In the genomic region with DNA sequence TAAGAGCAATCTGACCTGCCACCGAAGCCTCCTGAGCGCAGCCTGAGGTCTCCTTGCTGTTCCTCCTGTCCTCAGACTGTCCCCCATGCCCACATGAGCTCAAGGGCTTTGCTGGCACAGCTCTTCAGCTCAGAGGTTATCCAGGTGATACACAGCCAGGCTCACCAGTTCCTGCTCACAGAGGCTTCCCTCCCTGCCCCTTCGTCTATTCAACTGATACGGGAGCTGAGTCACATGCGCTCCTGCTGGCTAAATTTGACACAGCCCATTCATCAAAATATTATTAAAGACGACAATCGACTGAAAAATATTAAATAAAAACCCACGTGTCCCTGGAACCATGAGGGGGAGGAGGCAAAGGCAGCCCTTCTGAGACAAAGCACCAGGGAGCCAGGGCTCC, we compare ENCODE assay signal across 17 cellular contexts. TPM values are rescaled to one million over a fixed set of nuclear protein-coding genes. Genes with fewer than 3 reads are reported as not detected.
DNase-seq lines count a peak whose midpoint lies in the region; ATAC-seq, FAIRE-seq and TF ChIP-seq lines count a peak whose summit lies in the region.
"Had no signal": no experiment of that assay in that cellular context is flagged by ENCODE, and none has a peak within 500 bp of the region (broad histone marks: within the 10 kb centered on the region; RNA-seq: fewer than 3 reads in every experiment).

No MANE protein-coding gene starts in this region.

- no peak overlapping the region for H3K4me3 Mint-ChIP-seq in T-helper 17 cell

- no peaks in the 10 kb centered on the region for H3K9me2 ChIP-seq in GM23248 (ENCODE audit: insufficient read depth)

- peak overlapping the region; percentile 42 for H3K4me2 ChIP-seq in GM23248 (ENCODE audit: unreplicated experiment)

- no peak for TF ChIP-seq EP300 in esophagus muscularis mucosa (IDR thresholded peaks at IDR 0.05)

- H3K79me2 ChIP-seq in GM23248 (ENCODE audit: insufficient read depth) = peaks cover 81% of the 10 kb centered on the region

- no peak overlapping the region for H3K4me3 ChIP-seq in GM23248
- no peak overlapping the region for H3K4me3 ChIP-seq in esophagus muscularis mucosa

- TF ChIP-seq CTCF in esophagus muscularis mucosa (IDR thresholded peaks at IDR 0.05) = peak in 1 of 3 experiments; percentile 5

- no peak for ATAC-seq in T-helper 17 cell

- H3K27me3 ChIP-seq in GM23248 (replicated peaks; ENCODE audit: insufficient read depth) = no peaks in the 10 kb centered on the region
- no peaks in the 10 kb centered on the region for H3K27me3 ChIP-seq in esophagus muscularis mucosa

- peak overlapping the region; percentile 69 for H3K9ac ChIP-seq in GM23248

- H3F3A ChIP-seq in GM23248 (ENCODE audit: insufficient read depth) = peaks cover 24% of the 10 kb centered on the region

- no peaks in the 10 kb centered on the region for H3K9me3 ChIP-seq in GM23248 (ENCODE audit: low read depth)
- H3K9me3 ChIP-seq in T-helper 17 cell (ENCODE audit: control insufficient read depth, low read length, poor library complexity, severe bottlenecking) = no peaks in the 10 kb centered on the region
- H3K9me3 ChIP-seq in esophagus muscularis mucosa = no peaks in the 10 kb centered on the region

- H3K4me1 Mint-ChIP-seq in T-helper 17 cell = peaks cover 29% of the 10 kb centered on the region

- H3K36me3 ChIP-seq in GM23248 (ENCODE audit: low read depth) (no peaks in the 10 kb centered on the region), esophagus muscularis mucosa (peaks cover 0 to 26% (median 7%) of the 10 kb centered on the region in 4 donors)

- H3K36me3 Mint-ChIP-seq in T-helper 17 cell (ENCODE audit: low read depth) = no peaks in the 10 kb centered on the region

- H3K4me1 ChIP-seq in GM23248 (ENCODE audit: insufficient read depth) (peaks cover 26% of the 10 kb centered on the region), esophagus muscularis mucosa (peaks cover 90 to 95% (median 92%) of the 10 kb centered on the region in 4 donors)

- H4K20me1 ChIP-seq in GM23248 (ENCODE audit: insufficient read depth) = peaks cover 32% of the 10 kb centered on the region; the same call in 1 of the 2 replicates

- intact Hi-C loops in esophagus muscularis mucosa (cut with DNase I) = no loop called here

- H2AFZ ChIP-seq in GM23248 = no peak overlapping the region

- H3K27ac ChIP-seq in GM23248 (peak overlapping the region; percentile 88), esophagus muscularis mucosa (replicated peaks in 1 of 4) (peak overlapping the region; percentile 50 to 81 (median 64))
- H3K27ac ChIP-seq: C4-2B had no signal

- TF ChIP-seq POLR2A in esophagus muscularis mucosa (IDR thresholded peaks at IDR 0.05; ENCODE audit: low read depth) (no peak), GM12892 (IDR thresholded peaks at IDR 0.05; ENCODE audit: low read depth, low read length) (no peak)

- FAIRE-seq in GM12892 (lab: Jason Lieb, UNC) (no peak), RCC 7860 (lab: Jason Lieb, UNC) (no peak)
- FAIRE-seq: endometrium, G401.6, TTC549 had no signal

- DNase-seq in GM23248 (peak; percentile 48), T-helper 17 cell (no peak), esophagus muscularis mucosa (ENCODE audit: extremely low spot score) (no peak), putamen (ENCODE audit: low spot score) (peak; percentile 47), DMS153 treated with DMSO at 0.1 percent for 48 hours (lab: John Stamatoyannopoulos, UW; ENCODE audit: unreplicated experiment) (no peak), GM12892 (ENCODE audit: insufficient read length) (no peak), RCC 7860 (ENCODE audit: low spot score) (no peak), NCI-H2196 treated with DMSO at 0.1 percent for 48 hours (lab: John Stamatoyannopoulos, UW; ENCODE audit: unreplicated experiment) (no peak)
- DNase-seq: mesendoderm, NCI-H1436, NCI-H69 had no signal

- peak overlapping the region; percentile 84 for H3K27ac Mint-ChIP-seq in T-helper 17 cell

- in situ Hi-C loops in GM23248 (cut with MboI) = no loop called here

- no peaks in the 10 kb centered on the region for H3K27me3 Mint-ChIP-seq in T-helper 17 cell

- 43 to 47% methylated on average over 8 of the region's 8 CpGs for WGBS in GM23248 (ENCODE audit: low coverage in 1 of 2, low lambda C conversion rate in 2 of 2, missing lambda C conversion rate in 2 of 2), 2 experiments
- 44% methylated on average over 8 of the region's 8 CpGs for WGBS in esophagus muscularis mucosa

RNA-seq across cellular contexts. Expression of gene DUSP8, which starts 40.7 kb away (rescaled TPM):
- 0.11 TPM in 1 of 2 replicates, not detected in the other for total RNA-seq in GM23248 (2014; rRNA removed; shearing (Covaris generic))
- 0.05 TPM in 1 of 2 replicates, not detected in the other for polyA plus RNA-seq in GM23248 (2016; fragmentation: Nextera tagmentation; extraction: Ambion mirVana)
- total RNA-seq in T-helper 17 cell = 10 to 100 TPM; 79.5 to 90.1 TPM
- 1 to 10 TPM; 2.5 to 8.5 (median 4.8) TPM for total RNA-seq in esophagus muscularis mucosa
- polyA plus RNA-seq in GM12892 (2012; ENCODE audit: missing spikeins) = 0.17 TPM

RNA-seq across cellular contexts. Expression of gene MOB2, which starts 44.8 kb away (rescaled TPM):
- total RNA-seq in GM23248 (2014; rRNA removed; shearing (Covaris generic)) = 22.1 and 29.3 TPM in 2 replicates
- 27.1 and 28.8 TPM in 2 replicates for polyA plus RNA-seq in GM23248 (2016; fragmentation: Nextera tagmentation; extraction: Ambion mirVana)
- total RNA-seq in T-helper 17 cell = 10 to 100 TPM; 65.0 to 65.7 TPM
- 100 to 1,000 TPM in 2 of 4 donors, 10 to 100 TPM in 2; 66.6 to 115 (median 89.5) TPM for total RNA-seq in esophagus muscularis mucosa
- 13.3 TPM for polyA plus RNA-seq in GM12892 (2012; ENCODE audit: missing spikeins)

RNA-seq across cellular contexts. Expression of gene KRTAP5-1, which starts 53.7 kb away (rescaled TPM):
- not detected in 2 replicates for total RNA-seq in GM23248 (2014; rRNA removed; shearing (Covaris generic))
- not detected in 2 replicates for polyA plus RNA-seq in GM23248 (2016; fragmentation: Nextera tagmentation; extraction: Ambion mirVana)
- total RNA-seq in T-helper 17 cell (not detected), esophagus muscularis mucosa (not detected)
- not detected for polyA plus RNA-seq in GM12892 (2012; ENCODE audit: missing spikeins)
- total RNA-seq: aorta, posterior vena cava had no signal
- polyA plus RNA-seq: aorta had no signal

Comparison
In these comparisons a context has a peak if more than half of its experiments do, and no peak if none do; other contexts are left out.
1. DNase-seq: peak in GM23248 (single experiment) and putamen (single experiment); none in T-helper 17 cell (0 of 3), esophagus muscularis mucosa (single experiment), DMS153 treated with DMSO at 0.1 percent for 48 hours (single experiment), GM12892 (single experiment), RCC 7860 (single experiment) and NCI-H2196 treated with DMSO at 0.1 percent for 48 hours (single experiment).
2. RNA of gene DUSP8, which starts 40.7 kb away (total RNA-seq): 79.5 to 90.1 TPM in T-helper 17 cell; 2.5 to 8.5 TPM in esophagus muscularis mucosa and 0.11 TPM in GM23248; every median in the first group is over 4 times any median in the second.